ENCODE assay signal across 11 cellular contexts in genomic region chr22:28115426-28115825, GRCh38.
"Had no signal": no experiment of that assay in that cellular context is flagged by ENCODE, and none has a peak within 500 bp of the region (broad histone marks: within the 10 kb centered on the region; RNA-seq: fewer than 3 reads in every experiment).

No MANE protein-coding gene starts in this region.

- H3K4me3 ChIP-seq: cardiac muscle cell, dorsolateral prefrontal cortex, esophagus muscularis mucosa had no signal

- DNase-seq: activated CD4-positive, alpha-beta T cell treated with anti-CD3 and anti-CD28 coated beads, Interleukin-2, amount 10 ng/mL, durations not matched to agents 7 days and 5 days; activated CD8-positive, alpha-beta memory T cell treated with anti-CD3 and anti-CD28 coated beads, Interleukin-2, amount 50 U/mL, for 48 hours; activated naive CD8-positive, alpha-beta T cell treated with anti-CD3 and anti-CD28 coated beads for 36 hours; anterior cingulate cortex; dorsolateral prefrontal cortex; glutamatergic neuron; hypothalamus; stimulated activated CD4-positive, alpha-beta T cell treated with anti-CD3 and anti-CD28 coated beads, Interleukin-1b, Interleukin-23, amount 100 ng/mL, for 48 hours had no signal

- H3K9me3 ChIP-seq: esophagus muscularis mucosa had no signal

- H3K36me3 ChIP-seq: cardiac muscle cell, esophagus muscularis mucosa had no signal

- ATAC-seq: sciatic nerve had no signal

- H3K27ac ChIP-seq: dorsolateral prefrontal cortex had no signal

- H3K27me3 ChIP-seq: cardiac muscle cell, dorsolateral prefrontal cortex, esophagus muscularis mucosa had no signal
